Comparison of ENCODE assay signal across 10 cellular contexts in the genomic region with DNA sequence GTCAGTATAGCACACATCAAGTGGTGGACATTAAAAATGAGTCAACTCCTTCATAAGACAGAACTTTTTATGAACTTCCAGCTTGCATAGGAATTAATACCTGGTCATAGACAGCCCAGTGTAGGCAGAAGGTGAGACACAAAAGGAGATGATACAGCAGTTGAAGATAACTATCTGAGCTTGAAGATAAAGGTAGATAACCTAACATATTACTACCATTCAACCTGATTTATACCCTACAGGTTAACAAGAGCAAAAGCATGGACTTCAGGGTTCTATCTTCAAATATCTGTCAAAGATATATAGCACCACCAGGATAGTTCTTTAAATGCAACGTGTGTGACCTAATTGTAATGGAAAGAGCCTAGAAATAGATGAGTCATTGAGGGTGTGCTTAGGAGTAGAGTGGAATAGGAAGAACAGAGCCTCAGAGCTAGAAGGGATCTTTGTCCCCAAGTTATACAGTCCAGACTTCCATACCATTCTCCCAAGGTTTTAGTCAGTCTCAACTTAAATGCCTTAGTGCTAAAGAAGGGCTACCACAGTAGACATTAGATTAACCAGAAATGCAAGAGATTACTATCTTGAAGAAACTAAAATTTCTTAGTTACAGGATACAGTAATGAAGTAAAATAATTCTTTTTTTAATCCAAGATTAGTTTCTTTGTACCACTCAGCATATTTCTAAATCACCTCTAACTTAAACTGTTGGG.
A peak's percentile ranks its signal among the peaks of the same experiment; 100 is the strongest.
DNase-seq lines count a peak whose midpoint lies in the region; ATAC-seq and TF ChIP-seq lines count a peak whose summit lies in the region.
"Had no signal": no experiment of that assay in that cellular context is flagged by ENCODE, and none has a peak within 500 bp of the region (broad histone marks: within the 10 kb centered on the region; RNA-seq: fewer than 3 reads in every experiment).

No MANE protein-coding gene starts in this region.

- peak overlapping the region; percentile 25 for H3K4me3 Mint-ChIP-seq in activated T-cell treated with anti-CD3 and anti-CD28 coated beads, Interleukin-2, amount 50 U/mL, for 24 hours
- H3K4me3 Mint-ChIP-seq in stimulated activated naive B cell treated with anti-CD40 and anti-IgM and Interleukin-4, amounts not matched to agents 10 μg/mL and 1 μg/mL and 100 μg/mL, for 72 hours: peak overlapping the region; percentile 29 to 37

- H3K27me3 ChIP-seq in RWPE2 (ENCODE audit: insufficient read depth, poor library complexity, severe bottlenecking): no peaks in the 10 kb centered on the region

- no peaks in the 10 kb centered on the region for H3K9me3 ChIP-seq in RWPE2 (ENCODE audit: severe bottlenecking)

- H3K27me3 Mint-ChIP-seq in activated T-cell treated with anti-CD3 and anti-CD28 coated beads, Interleukin-2, amount 50 U/mL, for 24 hours: no peaks in the 10 kb centered on the region
- H3K27me3 Mint-ChIP-seq in stimulated activated naive B cell treated with anti-CD40 and anti-IgM and Interleukin-4, amounts not matched to agents 10 μg/mL and 1 μg/mL and 100 μg/mL, for 72 hours: no peaks in the 10 kb centered on the region

- peaks cover 78% of the 10 kb centered on the region for H3K36me3 Mint-ChIP-seq in activated T-cell treated with anti-CD3 and anti-CD28 coated beads, Interleukin-2, amount 50 U/mL, for 24 hours (ENCODE audit: low read depth)
- peaks cover 15 to 39% of the 10 kb centered on the region in 2 donors for H3K36me3 Mint-ChIP-seq in stimulated activated naive B cell treated with anti-CD40 and anti-IgM and Interleukin-4, amounts not matched to agents 10 μg/mL and 1 μg/mL and 100 μg/mL, for 72 hours

- ATAC-seq in RWPE2 (ENCODE audit: low read depth) (peak; percentile 66), GM18867 (IDR thresholded peaks at IDR 0.05; ENCODE audit: unreplicated experiment) (no peak)
- ATAC-seq in stimulated activated naive B cell treated with anti-CD40 and anti-IgM and Interleukin-4, amounts not matched to agents 10 μg/mL and 1 μg/mL and 100 μg/mL, for 72 hours (replicated peaks): peak; percentile 46 to 64

- no peaks in the 10 kb centered on the region for H3K9me3 Mint-ChIP-seq in activated T-cell treated with anti-CD3 and anti-CD28 coated beads, Interleukin-2, amount 50 U/mL, for 24 hours
- H3K9me3 Mint-ChIP-seq in stimulated activated naive B cell treated with anti-CD40 and anti-IgM and Interleukin-4, amounts not matched to agents 10 μg/mL and 1 μg/mL and 100 μg/mL, for 72 hours: no peaks in the 10 kb centered on the region

- TF ChIP-seq CTCF in RWPE2 (IDR thresholded peaks at IDR 0.05; ENCODE audit: poor library complexity, severe bottlenecking): no peak

- H3K27ac ChIP-seq in RWPE2 (ENCODE audit: poor library complexity, severe bottlenecking): no peak overlapping the region

- peak overlapping the region; percentile 62 for H3K27ac Mint-ChIP-seq in activated T-cell treated with anti-CD3 and anti-CD28 coated beads, Interleukin-2, amount 50 U/mL, for 24 hours
- no peak overlapping the region for H3K27ac Mint-ChIP-seq in stimulated activated naive B cell treated with anti-CD40 and anti-IgM and Interleukin-4, amounts not matched to agents 10 μg/mL and 1 μg/mL and 100 μg/mL, for 72 hours

- H3K36me3 ChIP-seq in RWPE2 (ENCODE audit: low read depth): peaks cover 68% of the 10 kb centered on the region

- H3K4me3 ChIP-seq in RWPE2 (ENCODE audit: severe bottlenecking): no peak overlapping the region

- no peak for DNase-seq in activated T-cell treated with anti-CD3 and anti-CD28 coated beads, Interleukin-2, amount 50 U/mL, for 24 hours
- no peak for DNase-seq in activated T-cell treated with anti-CD3 and anti-CD28 coated beads, Interleukin-2, amount 50 U/mL, for 1 hour
- DNase-seq in RWPE2 (ENCODE audit: low spot score) (no peak), fibroblast of gingiva (ENCODE audit: low read depth) (peak; percentile 1), putamen (ENCODE audit: low spot score) (no peak), COR-L47 (lab: John Stamatoyannopoulos, UW) (no peak)
- no peak for DNase-seq in stimulated activated naive B cell treated with anti-CD40 and anti-IgM and Interleukin-4, amounts not matched to agents 10 μg/mL and 1 μg/mL and 100 μg/mL, for 72 hours
- DNase-seq: cortex of kidney, NCI-H2081 had no signal

- peaks cover 18% of the 10 kb centered on the region for H3K4me1 ChIP-seq in RWPE2 (ENCODE audit: insufficient read depth, poor library complexity, severe bottlenecking)

- peaks cover 72% of the 10 kb centered on the region for H3K4me1 Mint-ChIP-seq in activated T-cell treated with anti-CD3 and anti-CD28 coated beads, Interleukin-2, amount 50 U/mL, for 24 hours (ENCODE audit: low read depth)
- H3K4me1 Mint-ChIP-seq in stimulated activated naive B cell treated with anti-CD40 and anti-IgM and Interleukin-4, amounts not matched to agents 10 μg/mL and 1 μg/mL and 100 μg/mL, for 72 hours: peaks cover 31 to 58% of the 10 kb centered on the region in 2 donors
